ENCODE assay signal across 14 cellular contexts in genomic region chr2:118989481-118989880, GRCh38. TPM values are rescaled to one million over a fixed set of nuclear protein-coding genes. Genes with fewer than 3 reads are reported as not detected.
DNase-seq lines count a peak whose midpoint lies in the region; ATAC-seq and TF ChIP-seq lines count a peak whose summit lies in the region.
"Had no signal": no experiment of that assay in that cellular context is flagged by ENCODE, and none has a peak within 500 bp of the region (broad histone marks: within the 10 kb centered on the region; RNA-seq: fewer than 3 reads in every experiment).

No MANE protein-coding gene starts in this region.

- DNase-seq in renal cortical epithelial cell (ENCODE audit: low read depth): peak; percentile 94
- no peak for DNase-seq in NCI-H146 treated with DMSO at 0.1 percent for 48 hours (lab: John Stamatoyannopoulos, UW; ENCODE audit: unreplicated experiment)
- no peak for DNase-seq in SK-N-SH
- no peak for DNase-seq in MM.1S
- DNase-seq: amniotic stem cell; CD4-positive, alpha-beta T cell; effector CD4-positive, alpha-beta T cell; HFFc6; naive thymus-derived CD8-positive, alpha-beta T cell; NCI-H1105 had no signal

- H3K27ac ChIP-seq in SK-N-SH (ENCODE audit: low read depth in 2 of 2, low read length in 1 of 2) (no peak overlapping the region), MM.1S (ENCODE audit: low read length) (no peak overlapping the region)
- H3K27ac ChIP-seq: gastroesophageal sphincter had no signal

- H3K9me2 ChIP-seq in SK-N-SH (no peaks in the 10 kb centered on the region), MM.1S (replicated peaks; ENCODE audit: insufficient read depth, low read length) (no peaks in the 10 kb centered on the region)

- CTCF ChIA-PET in SK-N-SH (lab: Yijun Ruan, JAX): no interaction called here

- POLR2A ChIA-PET in SK-N-SH (lab: Yijun Ruan, JAX): no interaction called here

- ATAC-seq in GM19023 (IDR thresholded peaks at IDR 0.05; ENCODE audit: unreplicated experiment): peak; percentile 70
- ATAC-seq in HG02623 (IDR thresholded peaks at IDR 0.05; ENCODE audit: unreplicated experiment): peak; percentile 50
- ATAC-seq in HG03442 (IDR thresholded peaks at IDR 0.05; ENCODE audit: unreplicated experiment): peak; percentile 71
- ATAC-seq: gastroesophageal sphincter; naive thymus-derived CD8-positive, alpha-beta T cell had no signal

- WGBS in SK-N-SH (ENCODE audit: low lambda C conversion rate): 0% methylated on average over 1 of the region's 2 CpGs

- H3K9ac ChIP-seq in SK-N-SH (no peak overlapping the region), MM.1S (ENCODE audit: low read length) (no peak overlapping the region)

- no peak for TF ChIP-seq CTCF in SK-N-SH (IDR thresholded peaks at IDR 0.05)
- no peak for TF ChIP-seq CTCF in MM.1S (IDR thresholded peaks at IDR 0.05; ENCODE audit: low read length)

- H2AFZ ChIP-seq in SK-N-SH (ENCODE audit: low read depth) (no peak overlapping the region), MM.1S (ENCODE audit: low read length) (no peak overlapping the region)

- H3K36me3 ChIP-seq in SK-N-SH (replicated peaks in 1 of 2; ENCODE audit: control insufficient read depth in 1 of 2, insufficient read depth in 2 of 2, low read length in 1 of 2) (no peaks in the 10 kb centered on the region), MM.1S (replicated peaks; ENCODE audit: insufficient read depth, low read length) (no peaks in the 10 kb centered on the region)
- H3K36me3 ChIP-seq: gastroesophageal sphincter had no signal

- no peak for TF ChIP-seq EP300 in SK-N-SH (IDR thresholded peaks at IDR 0.05; ENCODE audit: borderline replicate concordance in 1 of 2, low read depth in 1 of 2, low read length in 1 of 2)

- H3K4me1 ChIP-seq in SK-N-SH (ENCODE audit: control insufficient read depth in 1 of 2, insufficient read depth in 2 of 2, low read depth in 1 of 2, low read length in 1 of 2): no peaks in the 10 kb centered on the region
- H3K4me1 ChIP-seq in MM.1S (ENCODE audit: low read length): no peaks in the 10 kb centered on the region
- H3K4me1 ChIP-seq: gastroesophageal sphincter had no signal

- H3F3A ChIP-seq in SK-N-SH (replicated peaks; ENCODE audit: insufficient read depth) (no peaks in the 10 kb centered on the region), MM.1S (ENCODE audit: insufficient read depth, low read length) (no peaks in the 10 kb centered on the region)

- no peaks in the 10 kb centered on the region for H3K9me3 ChIP-seq in SK-N-SH
- no peaks in the 10 kb centered on the region for H3K9me3 ChIP-seq in MM.1S (replicated peaks; ENCODE audit: insufficient read depth, low read length)
- H3K9me3 ChIP-seq: gastroesophageal sphincter had no signal

- H3K79me2 ChIP-seq in SK-N-SH (ENCODE audit: insufficient read depth) (no peaks in the 10 kb centered on the region), MM.1S (ENCODE audit: low read length) (no peaks in the 10 kb centered on the region)

- H3K4me2 ChIP-seq in SK-N-SH (no peak overlapping the region), MM.1S (ENCODE audit: low read depth, low read length) (no peak overlapping the region)

- H3K4me3 ChIP-seq in SK-N-SH (ENCODE audit: low read depth in 2 of 2, low read length in 1 of 2): no peak overlapping the region
- H3K4me3 ChIP-seq in MM.1S (ENCODE audit: low read length): no peak overlapping the region
- H3K4me3 ChIP-seq: gastroesophageal sphincter had no signal

- H4K20me1 ChIP-seq in SK-N-SH (ENCODE audit: insufficient read depth) (no peaks in the 10 kb centered on the region), MM.1S (ENCODE audit: insufficient read depth, low read length) (no peaks in the 10 kb centered on the region)

- TF ChIP-seq RAD21 in SK-N-SH (IDR thresholded peaks at IDR 0.05; ENCODE audit: low read length): no peak

- H3K27me3 ChIP-seq in SK-N-SH (ENCODE audit: insufficient read depth): peaks cover 5% of the 10 kb centered on the region; the same call in 1 of the 2 replicates
- no peaks in the 10 kb centered on the region for H3K27me3 ChIP-seq in MM.1S (replicated peaks; ENCODE audit: insufficient read depth, low read length)

TF ChIP-seq in SK-N-SH, 30 proteins besides CTCF, POLR2A, EP300 and RAD21:
- TF ChIP-seq POLR2AphosphoS5 (IDR thresholded peaks at IDR 0.05; ENCODE audit: low read depth, low read length) (no peak), SMC3 (IDR thresholded peaks at IDR 0.05; ENCODE audit: low read depth, low read length) (no peak), GABPA (IDR thresholded peaks at IDR 0.05; ENCODE audit: low read depth) (no peak), PBX3 (IDR thresholded peaks at IDR 0.05) (no peak), FOXJ3 (CRISPR knock-in tag; IDR thresholded peaks at IDR 0.05) (no peak), NFIC (IDR thresholded peaks at IDR 0.05; ENCODE audit: borderline replicate concordance) (no peak), TCF12 (IDR thresholded peaks at IDR 0.05) (no peak), JUND (IDR thresholded peaks at IDR 0.05) (no peak), FOSL2 (IDR thresholded peaks at IDR 0.05; ENCODE audit: borderline replicate concordance, low read depth) (no peak), MEF2A (IDR thresholded peaks at IDR 0.05; ENCODE audit: borderline replicate concordance, low read depth) (no peak), MAX (IDR thresholded peaks at IDR 0.05; ENCODE audit: low read depth) (no peak), RFX5 (IDR thresholded peaks at IDR 0.05; ENCODE audit: low read length) (no peak), USF2 (IDR thresholded peaks at IDR 0.05; ENCODE audit: borderline replicate concordance, low read depth, low read length) (no peak), NRF1 (IDR thresholded peaks at IDR 0.05; ENCODE audit: low read depth, low read length) (no peak), MXI1 (IDR thresholded peaks at IDR 0.05; ENCODE audit: low read depth, low read length) (no peak)

RNA-seq across cellular contexts. Expression of gene MARCO, which starts 47.5 kb away (rescaled TPM):
- 0.17 TPM in 1 of 2 replicates, not detected in the other for total RNA-seq in renal cortical epithelial cell
- not detected in 2 replicates for polyA plus RNA-seq in SK-N-SH (2012; rRNA removed)
- polyA plus RNA-seq in SK-N-SH (2012; cell fraction: cytosol; rRNA removed): not detected in 2 replicates
- not detected in 2 replicates for polyA plus RNA-seq in SK-N-SH (2012; cell fraction: nucleus; rRNA removed)
- total RNA-seq: HFFc6; naive thymus-derived CD8-positive, alpha-beta T cell had no signal
- polyA plus RNA-seq: naive thymus-derived CD8-positive, alpha-beta T cell had no signal
